ENCODE assay signal across 8 cellular contexts in genomic region chr17:79065105-79065670, GRCh38. TPM values are rescaled to one million over a fixed set of nuclear protein-coding genes. Genes with fewer than 3 reads are reported as not detected.
DNase-seq lines count a peak whose midpoint lies in the region; ATAC-seq, FAIRE-seq and TF ChIP-seq lines count a peak whose summit lies in the region.

No MANE protein-coding gene starts in this region.

- no peak for FAIRE-seq in GM19239 (lab: Jason Lieb, UNC)

- intact Hi-C loops in posterior vena cava (cut with DNase I), result loop anchor here in 1 of 2 donors (5.0 kb wide), 1 partner anchor 2002 kb away; no protein-coding TSS in a partner anchor

- no peak overlapping the region for H3K4me3 ChIP-seq in GM12864 (ENCODE audit: low read depth, low read length)
- H3K4me3 ChIP-seq in fibroblast of mammary gland (ENCODE audit: control insufficient read depth, low read depth, low read length), result no peak overlapping the region

- TF ChIP-seq CTCF in GM12864 (IDR thresholded peaks at IDR 0.05; ENCODE audit: low read depth, low read length, missing control alignments) (peak; percentile 59), fibroblast of mammary gland (conservative IDR thresholded peaks at IDR 0.05; ENCODE audit: control insufficient read depth, insufficient read depth, low read depth, low read length) (peak; percentile 55)

- ATAC-seq in HG03520 (IDR thresholded peaks at IDR 0.05; ENCODE audit: unreplicated experiment), result no peak

- no peak for DNase-seq in GM12864 (ENCODE audit: low read depth)
- peak; percentile 0 for DNase-seq in NCI-H1105 treated with DMSO at 0.1 percent for 48 hours (lab: John Stamatoyannopoulos, UW)
- peak; percentile 29 for DNase-seq in activated CD8-positive, alpha-beta memory T cell treated with anti-CD3 and anti-CD28 coated beads, Interleukin-2, amount 50 U/mL, for 1 hour (ENCODE audit: extremely low read depth)
- peak; percentile 54 for DNase-seq in fibroblast of mammary gland (ENCODE audit: low read depth)
- DNase-seq in posterior vena cava (ENCODE audit: low spot score), result peak; percentile 77
- DNase-seq in GM19239 (ENCODE audit: insufficient read length, low spot score), result no peak
- no peak for DNase-seq in DMS79 treated with DMSO at 0.1 percent for 48 hours (lab: John Stamatoyannopoulos, UW)

RNA-seq across cellular contexts. Expression of gene ENGASE, which starts 9.4 kb away (rescaled TPM):
- total RNA-seq in posterior vena cava, result 10 to 100 TPM; 18.2 to 29.7 TPM

RNA-seq across cellular contexts. Expression of gene C1QTNF1, which starts 41.2 kb away (rescaled TPM):
- 100 to 1,000 TPM; 172 to 261 TPM for total RNA-seq in posterior vena cava

RNA-seq across cellular contexts. Expression of gene CANT1, which starts 55.6 kb away (rescaled TPM):
- total RNA-seq in posterior vena cava, result 10 to 100 TPM; 29.5 to 34.7 TPM

Comparison
In these comparisons a context has a peak if more than half of its experiments do, and no peak if none do; other contexts are left out.
1. DNase-seq: peak in NCI-H1105 treated with DMSO at 0.1 percent for 48 hours (single experiment), activated CD8-positive, alpha-beta memory T cell treated with anti-CD3 and anti-CD28 coated beads, Interleukin-2, amount 50 U/mL, for 1 hour (single experiment), fibroblast of mammary gland (single experiment) and posterior vena cava (single experiment); none in GM12864 (single experiment), GM19239 (single experiment) and DMS79 treated with DMSO at 0.1 percent for 48 hours (single experiment).